In the genomic region with DNA sequence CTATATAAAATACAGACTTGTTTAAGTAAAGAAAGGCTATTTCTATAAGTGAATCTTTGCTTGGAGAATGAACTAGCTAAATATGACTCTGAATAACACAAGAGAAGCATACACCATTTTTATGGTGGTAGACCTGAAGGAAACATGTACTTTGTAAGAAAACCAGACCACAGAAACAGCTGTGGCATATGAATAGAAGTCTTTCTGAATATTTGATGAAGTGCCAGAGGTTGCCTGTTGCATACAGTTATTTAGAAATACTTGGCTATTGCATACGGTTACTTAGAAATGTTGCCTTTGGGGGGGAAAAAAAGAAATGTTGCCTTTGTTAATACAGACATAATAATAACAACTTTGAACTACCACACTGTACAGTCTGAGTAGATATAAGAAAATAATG, we compare ENCODE assay signal across 22 cellular contexts. TPM values are rescaled to one million over a fixed set of nuclear protein-coding genes. Genes with fewer than 3 reads are reported as not detected.
"Had no signal": no experiment of that assay in that cellular context is flagged by ENCODE, and none has a peak within 500 bp of the region (broad histone marks: within the 10 kb centered on the region; RNA-seq: fewer than 3 reads in every experiment).

No MANE protein-coding gene starts in this region.

- H3K27me3 ChIP-seq: colonic mucosa, tibial nerve had no signal

- H3K4me1 ChIP-seq: colonic mucosa, left ventricle myocardium inferior, prostate gland, tibial nerve had no signal

- H3K4me3 ChIP-seq: colonic mucosa, left ventricle myocardium inferior, prostate gland, smooth muscle cell, tibial nerve had no signal

- ATAC-seq: right cardiac atrium had no signal

- H3K36me3 ChIP-seq: colonic mucosa, left ventricle myocardium inferior, prostate gland, tibial nerve had no signal

- H3K4me2 ChIP-seq: smooth muscle cell had no signal

- H3K9me3 ChIP-seq: colonic mucosa, left ventricle myocardium inferior, prostate gland, tibial nerve had no signal

- DNase-seq: activated CD4-positive, alpha-beta T cell treated with anti-CD3 and anti-CD28 coated beads, Interleukin-2, amount 50 U/mL, for 1 hour; activated CD4-positive, CD25-positive, alpha-beta regulatory T cell; activated CD8-positive, alpha-beta memory T cell treated with anti-CD3 and anti-CD28 coated beads for 24 hours; activated naive CD4-positive, alpha-beta T cell; activated naive CD8-positive, alpha-beta T cell treated with anti-CD3 and anti-CD28 coated beads, Interleukin-2, amount 10 ng/mL, durations not matched to agents 7 days and 5 days; aorta; caudate nucleus; colonic mucosa; effector CD4-positive, alpha-beta T cell; hippocampal formation; kidney; left ventricle myocardium inferior; right cardiac atrium; stimulated activated CD4-positive, alpha-beta T cell treated with anti-CD3 and anti-CD28 coated beads, Interleukin-4, amount 100 ng/mL, for 4 hours; stimulated activated CD8-positive, alpha-beta memory T cell treated with anti-CD3 and anti-CD28 coated beads, Interleukin-4, amount 100 ng/mL, for 48 hours; stimulated activated naive CD4-positive, alpha-beta T cell treated with Interleukin-2 at 50 U/mL for 16 hours; substantia nigra; SW 1271 had no signal

- H3K27ac ChIP-seq: colonic mucosa, left ventricle myocardium inferior, prostate gland, tibial nerve had no signal

RNA-seq across cellular contexts. Expression of a gene that starts 31.5 kb away (rescaled TPM):
- polyA plus RNA-seq: aorta, endothelial cell of umbilical vein had no signal
